24 cellular contexts compared by ENCODE assay signal in genomic region chr7:80790877-80791276, GRCh38.
DNase-seq lines count a peak whose midpoint lies in the region; TF ChIP-seq lines count a peak whose summit lies in the region.
"Had no signal": no experiment of that assay in that cellular context is flagged by ENCODE, and none has a peak within 500 bp of the region (broad histone marks: within the 10 kb centered on the region; RNA-seq: fewer than 3 reads in every experiment).

No MANE protein-coding gene starts in this region.

- H3K27ac ChIP-seq in right atrium auricular region (peak overlapping the region; percentile 66 to 89), sigmoid colon (peak overlapping the region; percentile 67 to 90 (median 87)), uterus (peak overlapping the region; percentile 37 to 67)
- H3K27ac ChIP-seq: 22Rv1, epithelial cell of prostate, foreskin keratinocyte, SK-N-MC, VCaP had no signal

- POLR2A ChIA-PET in HEK293T (lab: Yijun Ruan, JAX), result no interaction called here

- intact Hi-C loops in sigmoid colon (cut with DNase I), result no loop called here
- intact Hi-C loops in uterus (cut with DNase I; ENCODE audit: low total_unique reads), result no loop called here

- H3K4me1 ChIP-seq in right atrium auricular region (peaks cover 0 to 18% of the 10 kb centered on the region in 2 donors), sigmoid colon (peaks cover 0 to 62% (median 45%) of the 10 kb centered on the region in 4 donors), uterus (no peaks in the 10 kb centered on the region)
- H3K4me1 ChIP-seq: foreskin keratinocyte, Peyer's patch had no signal

- H3K9me3 ChIP-seq in right atrium auricular region (no peaks in the 10 kb centered on the region), sigmoid colon (no peaks in the 10 kb centered on the region), uterus (no peaks in the 10 kb centered on the region)
- H3K9me3 ChIP-seq: Peyer's patch, tibial nerve had no signal

- no peak for TF ChIP-seq CTCF in right atrium auricular region (IDR thresholded peaks at IDR 0.05)
- no peak for TF ChIP-seq CTCF in sigmoid colon (IDR thresholded peaks at IDR 0.05)
- no peak for TF ChIP-seq CTCF in uterus (IDR thresholded peaks at IDR 0.05)

- no peak overlapping the region for H3K4me3 ChIP-seq in right atrium auricular region
- H3K4me3 ChIP-seq in sigmoid colon, result no peak overlapping the region
- H3K4me3 ChIP-seq in uterus, result no peak overlapping the region
- H3K4me3 ChIP-seq: Peyer's patch, SK-N-MC, tibial nerve had no signal

- H3K36me3 ChIP-seq in right atrium auricular region, result no peaks in the 10 kb centered on the region
- peaks cover 0 to 38% (median 3%) of the 10 kb centered on the region in 4 donors for H3K36me3 ChIP-seq in sigmoid colon
- H3K36me3 ChIP-seq in uterus, result no peaks in the 10 kb centered on the region
- H3K36me3 ChIP-seq: Peyer's patch, tibial nerve had no signal

- CTCF ChIA-PET in HEK293T (lab: Yijun Ruan, JAX), result no interaction called here

- no peaks in the 10 kb centered on the region for H3K27me3 ChIP-seq in right atrium auricular region
- no peaks in the 10 kb centered on the region for H3K27me3 ChIP-seq in sigmoid colon
- no peaks in the 10 kb centered on the region for H3K27me3 ChIP-seq in uterus
- H3K27me3 ChIP-seq: foreskin keratinocyte, Peyer's patch, tibial nerve had no signal

- WGBS in sigmoid colon, 2 donors, result 78 to 88% methylated on average over 4 of the region's 4 CpGs

- DNase-seq in NCI-H82 (lab: John Stamatoyannopoulos, UW) (peak; percentile 56), NCI-H82 treated with DMSO at 0.1 percent for 48 hours (lab: John Stamatoyannopoulos, UW; ENCODE audit: unreplicated experiment) (no peak), right atrium auricular region (ENCODE audit: low spot score) (no peak), sigmoid colon (peak; percentile 83), uterus (peak in 1 of 2 donors; percentile 37), HEK293T (ENCODE audit: extremely low spot score) (no peak), SHP77 (lab: John Stamatoyannopoulos, UW) (no peak)
- no peak for DNase-seq in activated T-cell treated with anti-CD3 and anti-CD28 coated beads, Interleukin-2, amount 50 U/mL, for 48 hours
- DNase-seq: activated CD4-positive, alpha-beta T cell treated with anti-CD3 and anti-CD28 coated beads, Interleukin-2, amount 10 ng/mL, durations not matched to agents 7 days and 5 days; activated naive CD8-positive, alpha-beta T cell treated with anti-CD3 and anti-CD28 coated beads for 36 hours; CD4-positive, alpha-beta T cell; cerebellar nuclear complex; EL; foreskin keratinocyte; H9; KG1; NCI-H1436; NCI-H2107; Peyer's patch had no signal

- no peak for TF ChIP-seq POLR2A in sigmoid colon (IDR thresholded peaks at IDR 0.05)
- TF ChIP-seq POLR2A in uterus (IDR thresholded peaks at IDR 0.05), result no peak

- TF ChIP-seq EP300 in sigmoid colon (IDR thresholded peaks at IDR 0.05), result peak in 3 of 4 donors; percentile 64 to 84 (median 78)

TF ChIP-seq in HEK293T, 16 proteins besides CTCF, POLR2A, EP300 and RAD21:
- TF ChIP-seq SP1 (IDR thresholded peaks at IDR 0.05) (no peak), ELF4 (IDR thresholded peaks at IDR 0.05) (no peak), CTBP1 (IDR thresholded peaks at IDR 0.05; ENCODE audit: borderline replicate concordance) (no peak), ZNF384 (IDR thresholded peaks at IDR 0.05) (no peak)
TF ChIP-seq in HEK293T: peak in this region for 0.

Comparison
In these comparisons a context has a peak if more than half of its experiments do, and no peak if none do; other contexts are left out.
1. DNase-seq: peak in NCI-H82 (single experiment) and sigmoid colon (single experiment); none in NCI-H82 treated with DMSO at 0.1 percent for 48 hours (single experiment), right atrium auricular region (single experiment), activated T-cell treated with anti-CD3 and anti-CD28 coated beads, Interleukin-2, amount 50 U/mL, for 48 hours (0 of 2), HEK293T (single experiment) and SHP77 (0 of 2).
2. Peak in every context shown above with its lines, with median percentiles within 50 percentile points of each other: H3K27ac ChIP-seq.